9 cellular contexts compared by ENCODE assay signal in genomic region chr17:18442532-18442931, GRCh38. TPM values are rescaled to one million over a fixed set of nuclear protein-coding genes. Genes with fewer than 3 reads are reported as not detected.
DNase-seq lines count a peak whose midpoint lies in the region; ATAC-seq and TF ChIP-seq lines count a peak whose summit lies in the region.
"Not testable (repeated sequence)": the region's sequence is repeated elsewhere in the genome, so short reads cannot be mapped to it uniquely, and the experiment has no call there.
"Had no signal": no experiment of that assay in that cellular context is flagged by ENCODE, and none has a peak within 500 bp of the region (broad histone marks: within the 10 kb centered on the region; RNA-seq: fewer than 3 reads in every experiment).

No MANE protein-coding gene starts in this region.

- H3K36me3 ChIP-seq in Panc1 (ENCODE audit: control insufficient read depth, insufficient read depth, low read length); right lobe of liver; upper lobe of left lung: not testable (repeated sequence)

- H3K27me3 ChIP-seq in Panc1 (ENCODE audit: control insufficient read depth, insufficient read depth, low read length); right lobe of liver; upper lobe of left lung: not testable (repeated sequence)

- POLR2A ChIA-PET in Panc1 (lab: Charles Lee): not testable (repeated sequence)

- H3K4me1 ChIP-seq in Panc1 (ENCODE audit: control insufficient read depth, insufficient read depth, low read length); right lobe of liver; upper lobe of left lung: not testable (repeated sequence)

- not testable (repeated sequence) for DNase-seq in Panc1 (ENCODE audit: low read depth, low spot score); left cardiac atrium; right lobe of liver; sciatic nerve (ENCODE audit: low spot score); upper lobe of left lung

- not testable (repeated sequence) for TF ChIP-seq CTCF in Panc1 (IDR thresholded peaks at IDR 0.05); right lobe of liver (IDR thresholded peaks at IDR 0.05); upper lobe of left lung (IDR thresholded peaks at IDR 0.05)

- 89% methylated on average over 1 of the region's 4 CpGs for WGBS in right lobe of liver (ENCODE audit: insufficient coverage, low coverage, low lambda C conversion rate, missing lambda C conversion rate)
- 100% methylated on average over 1 of the region's 4 CpGs; no CpG with 5 or more reads in 1 of the 2 donors for WGBS in upper lobe of left lung, 2 donors

- not testable (repeated sequence) for BruUV-seq in Panc1 (replicated peaks; lab: Mats Ljungman, UMichigan)

- not testable (repeated sequence) for H3K9me3 ChIP-seq in Panc1 (ENCODE audit: control insufficient read depth, insufficient read depth, low read depth, low read length); right lobe of liver; upper lobe of left lung

- CTCF ChIA-PET in Panc1 (lab: Charles Lee): not testable (repeated sequence)

- TF ChIP-seq EP300 in upper lobe of left lung (IDR thresholded peaks at IDR 0.05): not testable (repeated sequence)

- in situ Hi-C loops in Panc1 (cut with HindIII; ENCODE audit: low pct_unique_long_range_greater_than_20kb, low sequenced_read_pairs): not testable (repeated sequence)

- intact Hi-C loops in Panc1 (cut with micrococcal nuclease; ENCODE audit: unreplicated experiment); left cardiac atrium (cut with DNase I); right lobe of liver (cut with DNase I); sciatic nerve (cut with DNase I): not testable (repeated sequence)

- not testable (repeated sequence) for TF ChIP-seq POLR2A in right lobe of liver (IDR thresholded peaks at IDR 0.05); upper lobe of left lung (IDR thresholded peaks at IDR 0.05)

- H3K4me3 ChIP-seq in Panc1 (ENCODE audit: low read depth in 2 of 2, low read length in 2 of 2); right lobe of liver; upper lobe of left lung: not testable (repeated sequence)

- ATAC-seq in Panc1 (peak; percentile 38), left cardiac atrium (peak; percentile 23 to 29), right lobe of liver (peak in 3 of 4 donors; percentile 19 to 29 (median 20)), sciatic nerve (peak; percentile 17), upper lobe of left lung (ENCODE audit: low FRiP score in 2 of 2) (peak; percentile 27 to 28)

- not testable (repeated sequence) for H3K27ac ChIP-seq in Panc1 (ENCODE audit: low read length); right lobe of liver; upper lobe of left lung

RNA-seq across cellular contexts. Expression of gene LGALS9C, which starts 34.1 kb away (rescaled TPM):
- total RNA-seq in Panc1 (2021; ENCODE audit: unreplicated experiment) (not detected), left cardiac atrium (not detected), right lobe of liver (1 to 10 TPM in 1 of 6 experiments, under 1 TPM in 5; 0.16 to 1.6 (median 0.48) TPM), sciatic nerve (0.18 TPM), upper lobe of left lung (1 to 10 TPM in 1 of 6 donors, under 1 TPM in 2, not detected in 3; 0.22 to 1.0 (median 0.34) TPM)
- not detected for polyA plus RNA-seq in Panc1 (2012; ENCODE audit: insufficient read length)
- total RNA-seq: A172; Caco-2; CD4-positive, CD25-positive, alpha-beta regulatory T cell had no signal
- polyA plus RNA-seq: AG04450 had no signal
